1 cellular context compared by ENCODE assay signal in genomic region chr16:51629602-51630001, GRCh38.
A peak's percentile ranks its signal among the peaks of the same experiment; 100 is the strongest.
TF ChIP-seq lines count a peak whose summit lies in the region.

No MANE protein-coding gene starts in this region.

TF ChIP-seq in HEK293, 187 proteins besides CTCF, POLR2A, EP300 and RAD21 (continued from another document and continues in another):
- TF ChIP-seq ELK4 (IDR thresholded peaks at IDR 0.05; ENCODE audit: borderline replicate concordance, low read depth, low read length) (no peak), ZNF23 (tag by site-specific recombination; IDR thresholded peaks at IDR 0.05; ENCODE audit: borderline replicate concordance) (no peak), ZNF26 (tag by site-specific recombination; IDR thresholded peaks at IDR 0.05) (no peak), ZNF16 (tag by site-specific recombination; IDR thresholded peaks at IDR 0.05; ENCODE audit: low read depth) (no peak), ZNF585B (tag by site-specific recombination; IDR thresholded peaks at IDR 0.05) (no peak), ZNF2 (tag by site-specific recombination; IDR thresholded peaks at IDR 0.05) (no peak), ZNF280D (tag by site-specific recombination; IDR thresholded peaks at IDR 0.05) (no peak), ZNF18 (tag by site-specific recombination; IDR thresholded peaks at IDR 0.05) (no peak), SCRT2 (tag by site-specific recombination; IDR thresholded peaks at IDR 0.05) (no peak), WT1 (tag by site-specific recombination; IDR thresholded peaks at IDR 0.05) (peak; percentile 33; the same call in 1 of the 2 replicates), KLF1 (tag by site-specific recombination; IDR thresholded peaks at IDR 0.05) (no peak), GFI1B (tag by site-specific recombination; IDR thresholded peaks at IDR 0.05) (no peak), ZNF792 (tag by site-specific recombination; IDR thresholded peaks at IDR 0.05) (no peak), SCRT1 (tag by site-specific recombination; IDR thresholded peaks at IDR 0.05; ENCODE audit: borderline replicate concordance) (no peak), ZBTB10 (tag by site-specific recombination; IDR thresholded peaks at IDR 0.05) (no peak), ZNF529 (tag by site-specific recombination; IDR thresholded peaks at IDR 0.05; ENCODE audit: insufficient replicate concordance) (no peak), ZNF416 (tag by site-specific recombination; IDR thresholded peaks at IDR 0.05) (no peak), ZNF626 (tag by site-specific recombination; IDR thresholded peaks at IDR 0.05) (0 out of 2 replicates have a peak, but pooled peaks have one; percentile 47), ZNF148 (tag by site-specific recombination; IDR thresholded peaks at IDR 0.05; ENCODE audit: borderline replicate concordance) (no peak), HOXC10 (CRISPR knock-in tag; IDR thresholded peaks at IDR 0.05) (no peak), EGR2 (tag by site-specific recombination; IDR thresholded peaks at IDR 0.05; ENCODE audit: low read depth) (no peak), REPIN1 (tag by site-specific recombination; IDR thresholded peaks at IDR 0.05; ENCODE audit: low read depth) (no peak), MZF1 (tag by site-specific recombination; IDR thresholded peaks at IDR 0.05; ENCODE audit: borderline replicate concordance) (no peak), ZNF37A (tag by site-specific recombination; IDR thresholded peaks at IDR 0.05) (no peak), ZNF302 (tag by site-specific recombination; IDR thresholded peaks at IDR 0.05; ENCODE audit: low read depth) (no peak), KLF7 (tag by site-specific recombination; IDR thresholded peaks at IDR 0.05; ENCODE audit: borderline replicate concordance) (no peak), ZSCAN4 (tag by site-specific recombination; IDR thresholded peaks at IDR 0.05) (no peak), HIC1 (tag by site-specific recombination; IDR thresholded peaks at IDR 0.05) (peak; percentile 38; the same call in 1 of the 2 replicates), ZNF501 (tag by site-specific recombination; IDR thresholded peaks at IDR 0.05) (no peak), TRIM28 (IDR thresholded peaks at IDR 0.05; ENCODE audit: borderline replicate concordance, low read length) (no peak), ZNF658 (tag by site-specific recombination; IDR thresholded peaks at IDR 0.05) (no peak), ZNF843 (tag by site-specific recombination; IDR thresholded peaks at IDR 0.05) (peak; percentile 91), HOXA7 (CRISPR knock-in tag; IDR thresholded peaks at IDR 0.05; ENCODE audit: borderline replicate concordance) (no peak), ZNF155 (tag by site-specific recombination; IDR thresholded peaks at IDR 0.05) (no peak), ATF2 (tag by site-specific recombination; IDR thresholded peaks at IDR 0.05; ENCODE audit: low read depth) (no peak), YY1 (tag by site-specific recombination; IDR thresholded peaks at IDR 0.05) (no peak), ZBTB20 (tag by site-specific recombination; IDR thresholded peaks at IDR 0.05) (no peak), SP7 (tag by site-specific recombination; IDR thresholded peaks at IDR 0.05) (peak; percentile 95)
